In genomic region chr14:22977684-22978486, GRCh38 we compare ENCODE assay signal across 1 cellular context.
A peak's percentile ranks its signal among the peaks of the same experiment; 100 is the strongest.
TF ChIP-seq lines count a peak whose summit lies in the region.

No MANE protein-coding gene starts in this region.

TF ChIP-seq in HepG2, 621 proteins besides CTCF, POLR2A, EP300 and RAD21 (continued from another document and continues in another):
- TF ChIP-seq HMGXB4 (CRISPR knock-in tag; IDR thresholded peaks at IDR 0.05; ENCODE audit: borderline replicate concordance in 1 of 2, low read depth in 1 of 2), result peak; percentile 46 to 73; a peak in 2 of 4 replicates
- TF ChIP-seq SRSF1 (optimal IDR thresholded peaks at IDR 0.05; ENCODE audit: low read depth, low read length), result peak; percentile 94
- TF ChIP-seq ZBTB4 (CRISPR knock-in tag; IDR thresholded peaks at IDR 0.05; ENCODE audit: borderline replicate concordance), result no peak
- peak; percentile 26 for TF ChIP-seq ZNF407 (CRISPR knock-in tag; IDR thresholded peaks at IDR 0.05; ENCODE audit: not compliant biosample characterization)
- peak; percentile 87 for TF ChIP-seq PRDM10 (CRISPR knock-in tag; IDR thresholded peaks at IDR 0.05; ENCODE audit: low read depth)
- peak in 1 of 2 experiments; percentile 85; a peak in 2 of 4 replicates for TF ChIP-seq REST (IDR thresholded peaks at IDR 0.05; ENCODE audit: borderline replicate concordance in 1 of 2, low read depth in 1 of 2, low read length in 2 of 2)
- peak; percentile 81 for TF ChIP-seq ZBED4 (CRISPR knock-in tag; IDR thresholded peaks at IDR 0.05; ENCODE audit: borderline replicate concordance)
- TF ChIP-seq NONO (IDR thresholded peaks at IDR 0.05), result 0 out of 2 replicates have a peak, but pooled peaks have one; percentile 53
- TF ChIP-seq NONO (CRISPR knock-in tag; conservative IDR thresholded peaks at IDR 0.05), result no peak
- peak; percentile 78; the same call in 1 of the 2 replicates for TF ChIP-seq POLR2AphosphoS2 (IDR thresholded peaks at IDR 0.05; ENCODE audit: low read depth, low read length)
- peak; percentile 86 for TF ChIP-seq TFE3 (CRISPR knock-in tag; IDR thresholded peaks at IDR 0.05)
- peak; percentile 59; the same call in 1 of the 2 replicates for TF ChIP-seq ZBTB26 (CRISPR knock-in tag; IDR thresholded peaks at IDR 0.05; ENCODE audit: borderline replicate concordance)
- TF ChIP-seq MTA3 (CRISPR knock-in tag; IDR thresholded peaks at IDR 0.05), result no peak
- TF ChIP-seq PAX8 (CRISPR knock-in tag; IDR thresholded peaks at IDR 0.05; ENCODE audit: borderline replicate concordance), result peak; percentile 99
- no peak; the same call in 1 of the 2 replicates for TF ChIP-seq ZNF44 (CRISPR knock-in tag; IDR thresholded peaks at IDR 0.05)
- peak; percentile 10; the same call in 1 of the 2 replicates for TF ChIP-seq EEA1 (CRISPR knock-in tag; IDR thresholded peaks at IDR 0.05; ENCODE audit: borderline replicate concordance)
